ENCODE assay signal across 31 cellular contexts in genomic region chr2:88131999-88132368, GRCh38. TPM values are rescaled to one million over a fixed set of nuclear protein-coding genes. Genes with fewer than 3 reads are reported as not detected.
"Had no signal": no experiment of that assay in that cellular context is flagged by ENCODE, and none has a peak within 500 bp of the region (broad histone marks: within the 10 kb centered on the region; RNA-seq: fewer than 3 reads in every experiment).

No MANE protein-coding gene starts in this region.

- H3K4me3 ChIP-seq: esophagus squamous epithelium, gastrocnemius medialis, heart right ventricle, left ventricle myocardium inferior, lower lobe of right lung, pancreas, sigmoid colon, spleen, testis, tibial artery, upper lobe of right lung, uterus had no signal

- H3K4me3 Mint-ChIP-seq: effector memory CD8-positive, alpha-beta T cell; immature natural killer cell; naive B cell; natural killer cell treated with Interleukin-12 subunit alpha and Interleukin-12 subunit beta and Interleukin-15 and Interleukin-18, amount 100 ng/mL, for 72 hours; neural crest cell; stimulated activated memory B cell treated with anti-CD40 and anti-IgM and Interleukin-4, amounts not matched to agents 10 μg/mL and 1 μg/mL and 100 μg/mL, for 72 hours had no signal

- ATAC-seq: effector memory CD8-positive, alpha-beta T cell; gastrocnemius medialis; heart right ventricle; lower lobe of right lung; natural killer cell treated with Interleukin-12 subunit alpha and Interleukin-12 subunit beta and Interleukin-15 and Interleukin-18, amount 100 ng/mL, for 72 hours; pancreas; stimulated activated memory B cell treated with anti-CD40 and anti-IgM and Interleukin-4, amounts not matched to agents 10 μg/mL and 1 μg/mL and 100 μg/mL, for 72 hours; stimulated activated naive CD8-positive, alpha-beta T cell treated with anti-CD3 and anti-CD28 coated beads, Interleukin-15, Interleukin-2, amounts not matched to agents 100 U/mL and 50 U/mL, for 24 hours; upper lobe of right lung had no signal

- H3K9me3 Mint-ChIP-seq: effector memory CD8-positive, alpha-beta T cell; immature natural killer cell; natural killer cell treated with Interleukin-12 subunit alpha and Interleukin-12 subunit beta and Interleukin-15 and Interleukin-18, amount 100 ng/mL, for 72 hours; neural crest cell; stimulated activated memory B cell treated with anti-CD40 and anti-IgM and Interleukin-4, amounts not matched to agents 10 μg/mL and 1 μg/mL and 100 μg/mL, for 72 hours had no signal

- H3K4me1 Mint-ChIP-seq: immature natural killer cell; naive B cell; stimulated activated memory B cell treated with anti-CD40 and anti-IgM and Interleukin-4, amounts not matched to agents 10 μg/mL and 1 μg/mL and 100 μg/mL, for 72 hours had no signal

- H3K36me3 Mint-ChIP-seq: immature natural killer cell; naive B cell; natural killer cell treated with Interleukin-12 subunit alpha and Interleukin-12 subunit beta and Interleukin-15 and Interleukin-18, amount 100 ng/mL, for 72 hours; stimulated activated memory B cell treated with anti-CD40 and anti-IgM and Interleukin-4, amounts not matched to agents 10 μg/mL and 1 μg/mL and 100 μg/mL, for 72 hours had no signal

- H3K9me3 ChIP-seq: esophagus squamous epithelium, gastrocnemius medialis, heart right ventricle, left ventricle myocardium inferior, lower lobe of right lung, neutrophil, pancreas, sigmoid colon, spleen, testis, tibial artery, upper lobe of right lung, uterus had no signal

- H3K36me3 ChIP-seq: esophagus squamous epithelium, gastrocnemius medialis, heart right ventricle, left ventricle myocardium inferior, lower lobe of right lung, neutrophil, pancreas, sigmoid colon, spleen, tibial artery, upper lobe of right lung, uterus had no signal

- H3K27ac Mint-ChIP-seq: effector memory CD8-positive, alpha-beta T cell; immature natural killer cell; natural killer cell treated with Interleukin-12 subunit alpha and Interleukin-12 subunit beta and Interleukin-15 and Interleukin-18, amount 100 ng/mL, for 72 hours; stimulated activated memory B cell treated with anti-CD40 and anti-IgM and Interleukin-4, amounts not matched to agents 10 μg/mL and 1 μg/mL and 100 μg/mL, for 72 hours had no signal

- H3K4me1 ChIP-seq: esophagus squamous epithelium, gastrocnemius medialis, heart right ventricle, left ventricle myocardium inferior, lower lobe of right lung, pancreas, sigmoid colon, spleen, testis, tibial artery, upper lobe of right lung, uterus had no signal

- H3K27ac ChIP-seq: esophagus squamous epithelium, gastrocnemius medialis, heart right ventricle, left ventricle myocardium inferior, lower lobe of right lung, neutrophil, pancreas, sigmoid colon, spleen, testis, tibial artery, upper lobe of right lung, uterus had no signal

- DNase-seq: cortex of kidney; effector memory CD8-positive, alpha-beta T cell; erythroblast; esophagus squamous epithelium; gastrocnemius medialis; heart right ventricle; hypothalamus; immature natural killer cell; islet precursor cell; kidney glomerular epithelial cell; left ventricle myocardium inferior; lower lobe of right lung; naive B cell; pancreas; sigmoid colon; spleen; stimulated activated CD4-positive, alpha-beta T cell treated with anti-CD3 and anti-CD28 coated beads, Interleukin-4, amount 100 ng/mL, for 4 hours; stimulated activated naive CD8-positive, alpha-beta T cell treated with anti-CD3 and anti-CD28 coated beads, Interleukin-15, Interleukin-2, amounts not matched to agents 100 U/mL and 50 U/mL, for 24 hours; substantia nigra; testis; tibial artery; upper lobe of right lung; uterus had no signal

- H3K27me3 ChIP-seq: gastrocnemius medialis, pancreas, sigmoid colon, testis, upper lobe of right lung, uterus had no signal

RNA-seq across cellular contexts. Expression of gene FABP1, which starts 4.1 kb away (rescaled TPM):
- total RNA-seq: dermis microvascular lymphatic vessel endothelial cell; esophagus squamous epithelium; heart right ventricle; left ventricle myocardium inferior; lower lobe of right lung; natural killer cell treated with Interleukin-12 subunit alpha and Interleukin-12 subunit beta and Interleukin-15 and Interleukin-18, amount 100 ng/mL, for 72 hours; neural crest cell; omental fat pad; posterior vena cava; skeletal muscle tissue; spleen; upper lobe of right lung had no signal
- polyA plus RNA-seq: immature natural killer cell had no signal
